ENCODE assay signal across 11 cellular contexts in genomic region chr17:70173646-70174045, GRCh38. TPM values are rescaled to one million over a fixed set of nuclear protein-coding genes. Genes with fewer than 3 reads are reported as not detected.
"Had no signal": no experiment of that assay in that cellular context is flagged by ENCODE, and none has a peak within 500 bp of the region (broad histone marks: within the 10 kb centered on the region; RNA-seq: fewer than 3 reads in every experiment).

No MANE protein-coding gene starts in this region.

- H3K27ac ChIP-seq: foreskin keratinocyte had no signal

- DNase-seq: activated CD4-positive, alpha-beta T cell treated with anti-CD3 and anti-CD28 coated beads, Interleukin-2, amount 50 U/mL, for 48 hours; activated CD4-positive, CD25-positive, alpha-beta regulatory T cell treated with anti-CD3 and anti-CD28 coated beads, Interleukin-2, amount 50 U/mL, for 72 hours; activated CD8-positive, alpha-beta memory T cell treated with anti-CD3 and anti-CD28 coated beads, Interleukin-2, amount 10 ng/mL, durations not matched to agents 7 days and 5 days; activated effector memory CD4-positive, alpha-beta T cell treated with Interleukin-2 at 50 U/mL for 16 hours; activated T-cell treated with anti-CD3 and anti-CD28 coated beads, Interleukin-2, amount 50 U/mL, for 24 hours; natural killer cell; occipital lobe; stimulated activated CD4-positive, alpha-beta T cell treated with anti-CD3 and anti-CD28 coated beads, Interleukin-4, amount 100 ng/mL, for 4 hours; stimulated activated naive CD8-positive, alpha-beta T cell treated with anti-CD3 and anti-CD28 coated beads, Interleukin-15, amount 100 ng/mL, for 72 hours; T-helper 9 cell had no signal

- ATAC-seq: activated CD8-positive, alpha-beta memory T cell treated with anti-CD3 and anti-CD28 coated beads, Interleukin-2, amount 10 ng/mL, durations not matched to agents 7 days and 5 days; foreskin keratinocyte; natural killer cell; stimulated activated naive CD8-positive, alpha-beta T cell treated with anti-CD3 and anti-CD28 coated beads, Interleukin-15, amount 100 ng/mL, for 72 hours had no signal

RNA-seq across cellular contexts. Expression of gene KCNJ2, which starts 4.3 kb away (rescaled TPM):
- total RNA-seq: activated CD8-positive, alpha-beta memory T cell treated with anti-CD3 and anti-CD28 coated beads, Interleukin-2, amount 10 ng/mL, durations not matched to agents 7 days and 5 days had no signal
